ENCODE assay signal across 10 cellular contexts in genomic region chr3:49172616-49173041, GRCh38. TPM values are rescaled to one million over a fixed set of nuclear protein-coding genes. Genes with fewer than 3 reads are reported as not detected.
A peak's percentile ranks its signal among the peaks of the same experiment; 100 is the strongest.
DNase-seq lines count a peak whose midpoint lies in the region; ATAC-seq, FAIRE-seq and TF ChIP-seq lines count a peak whose summit lies in the region.
"Had no signal": no experiment of that assay in that cellular context is flagged by ENCODE, and none has a peak within 500 bp of the region (broad histone marks: within the 10 kb centered on the region; RNA-seq: fewer than 3 reads in every experiment).

No MANE protein-coding gene starts in this region.

- DNase-seq in heart right ventricle (peak in 1 of 2 donors; percentile 24), left cardiac atrium (no peak), epithelial cell of esophagus (ENCODE audit: low read depth) (no peak), urothelium cell line (ENCODE audit: low spot score) (no peak), GOT3 (lab: John Stamatoyannopoulos, UW) (no peak), T1000 (lab: John Stamatoyannopoulos, UW) (no peak), NCI-H748 (lab: John Stamatoyannopoulos, UW; ENCODE audit: unreplicated experiment) (no peak)

- H3K4me1 ChIP-seq in heart right ventricle: peaks cover 22 to 68% (median 61%) of the 10 kb centered on the region in 9 donors

- peak; percentile 59 for FAIRE-seq in urothelium cell line (lab: Jason Lieb, UNC)

- H3K36me3 Mint-ChIP-seq in nephron (ENCODE audit: low read depth): peaks cover 20% of the 10 kb centered on the region
- H3K36me3 Mint-ChIP-seq: activated naive CD4-positive, alpha-beta T cell treated with anti-CD3 and anti-CD28 coated beads, Interleukin-2, amount 50 U/mL, for 24 hours had no signal

- H3K27ac ChIP-seq in heart right ventricle: peak overlapping the region; percentile 81 to 100 (median 94)

- H3K4me3 ChIP-seq in heart right ventricle (peak overlapping the region; percentile 42 to 100 (median 84)), epithelial cell of esophagus (ENCODE audit: low read length) (peak overlapping the region; percentile 85)

- peaks cover 3% of the 10 kb centered on the region for H3K27me3 Mint-ChIP-seq in nephron (ENCODE audit: low read depth)
- H3K27me3 Mint-ChIP-seq: activated naive CD4-positive, alpha-beta T cell treated with anti-CD3 and anti-CD28 coated beads, Interleukin-2, amount 50 U/mL, for 24 hours had no signal

- 16 to 20% methylated on average over 6 of the region's 6 CpGs for WGBS in heart right ventricle, 2 donors

- ATAC-seq in heart right ventricle (peak in 4 of 8 donors; percentile 2 to 12 (median 8)), left cardiac atrium (no peak)

- H3K9me3 Mint-ChIP-seq in nephron: no peaks in the 10 kb centered on the region
- H3K9me3 Mint-ChIP-seq: activated naive CD4-positive, alpha-beta T cell treated with anti-CD3 and anti-CD28 coated beads, Interleukin-2, amount 50 U/mL, for 24 hours; T-helper 1 cell treated with Interleukin-12 subunit alpha and Interleukin-12 subunit beta and Interleukin-4 antibody, amounts not matched to agents 30 μg/mL and 1 μg/mL, for 36 hours had no signal

- peak overlapping the region; percentile 86 to 92 (median 92) for H3K4me3 Mint-ChIP-seq in nephron

- peak overlapping the region; percentile 92 to 96 (median 95) for H3K27ac Mint-ChIP-seq in nephron
- H3K27ac Mint-ChIP-seq: T-helper 1 cell treated with Interleukin-12 subunit alpha and Interleukin-12 subunit beta and Interleukin-4 antibody, amounts not matched to agents 30 μg/mL and 1 μg/mL, for 36 hours had no signal

- peaks cover 47% of the 10 kb centered on the region for H3K4me1 Mint-ChIP-seq in nephron

- TF ChIP-seq CTCF in heart right ventricle (IDR thresholded peaks at IDR 0.05) (no peak), epithelial cell of esophagus (IDR thresholded peaks at IDR 0.05; ENCODE audit: insufficient read depth, low read depth, low read length, missing control alignments) (no peak), nephron (IDR thresholded peaks at IDR 0.05; ENCODE audit: unreplicated experiment in 3 of 3) (no peak)

- intact Hi-C loops in heart right ventricle (cut with DNase I) (loop anchor here in 9 of 10 donors (2.0 to 10.0 kb wide), 10 partner anchors 40 to 275 kb away; partner anchors contain the start of genes C3orf62 (in 7 of the 9), USP4 (in 3 of the 9) and LAMB2 (in 1 of the 9)), left cardiac atrium (cut with DNase I) (loop anchor here (5.0 kb wide), 2 partner anchors 105 to 125 kb away; partner anchors contain the start of gene C3orf62 (in 2 of the 2))

- H3K27me3 ChIP-seq in heart right ventricle: no peaks in the 10 kb centered on the region

- H3K36me3 ChIP-seq in heart right ventricle: peaks cover 0 to 38% (median 17%) of the 10 kb centered on the region in 9 donors

- H3K9me3 ChIP-seq in heart right ventricle: no peaks in the 10 kb centered on the region

RNA-seq across cellular contexts. Expression of gene KLHDC8B, which starts 1.2 kb away (rescaled TPM):
- 100 to 1,000 TPM in 9 of 10 donors, 10 to 100 TPM in 1; 87.9 to 190 (median 118) TPM for total RNA-seq in heart right ventricle
- polyA plus RNA-seq in heart right ventricle: 100 to 1,000 TPM in 1 of 2 donors, 10 to 100 TPM in 1; 56.2 to 121 TPM
- 10 to 100 TPM; 35.6 to 55.9 TPM for total RNA-seq in left cardiac atrium

RNA-seq across cellular contexts. Expression of gene CCDC71, which starts 6.5 kb away (rescaled TPM):
- total RNA-seq in heart right ventricle: 10 to 100 TPM; 10.4 to 16.9 (median 12.3) TPM
- 10 to 100 TPM in 1 of 2 donors, 1 to 10 TPM in 1; 7.2 to 16.3 TPM for polyA plus RNA-seq in heart right ventricle
- total RNA-seq in left cardiac atrium: 10 to 100 TPM; 12.3 to 15.3 TPM

RNA-seq across cellular contexts. Expression of gene LAMB2, which starts 39.8 kb away (rescaled TPM):
- total RNA-seq in heart right ventricle (100 to 1,000 TPM; 575 to 961 (median 776) TPM), left cardiac atrium (100 to 1,000 TPM; 629 to 714 TPM)
- 1,000 to 10,000 TPM in 1 of 2 donors, 100 to 1,000 TPM in 1; 423 to 1,204 TPM for polyA plus RNA-seq in heart right ventricle

RNA-seq across cellular contexts. Expression of gene USP19, which starts 52.0 kb away (rescaled TPM):
- total RNA-seq in heart right ventricle: 10 to 100 TPM; 47.5 to 78.1 (median 62.5) TPM
- 10 to 100 TPM; 18.1 to 20.2 TPM for polyA plus RNA-seq in heart right ventricle
- total RNA-seq in left cardiac atrium: 10 to 100 TPM; 38.3 to 49.5 TPM
